In genomic region chr17:81700353-81701287, GRCh38 we compare ENCODE assay signal across 1 cellular context.
A peak's percentile ranks its signal among the peaks of the same experiment; 100 is the strongest.
TF ChIP-seq lines count a peak whose summit lies in the region.

No MANE protein-coding gene starts in this region.

TF ChIP-seq in K562, 482 proteins besides CTCF, POLR2A, EP300 and RAD21:
- peak; percentile 13 for TF ChIP-seq POLR2B (IDR thresholded peaks at IDR 0.05; ENCODE audit: low read depth, partially characterized antibody)
- 0 out of 6 replicates have a peak, but pooled peaks of 1 of the 3 experiments have one; percentile 30 for TF ChIP-seq ZBTB11 (CRISPR knock-in tag; IDR thresholded peaks at IDR 0.05)
- TF ChIP-seq PHF21A (IDR thresholded peaks at IDR 0.05; ENCODE audit: borderline replicate concordance, low read depth): no peak
- TF ChIP-seq KDM5B (IDR thresholded peaks at IDR 0.05; ENCODE audit: insufficient replicate concordance, low read depth, low read length): peak; percentile 1
- no peak for TF ChIP-seq HINFP (tag; conservative IDR thresholded peaks at IDR 0.05; ENCODE audit: low read depth)
- no peak for TF ChIP-seq RAD51 (IDR thresholded peaks at IDR 0.05; ENCODE audit: borderline replicate concordance, low read depth)
- TF ChIP-seq ZNF263 (CRISPR knock-in tag; IDR thresholded peaks at IDR 0.05; ENCODE audit: borderline replicate concordance): peak; percentile 16; the same call in 1 of the 2 replicates
- TF ChIP-seq STAT6 (CRISPR knock-in tag; IDR thresholded peaks at IDR 0.05): no peak
- no peak for TF ChIP-seq SIN3B (IDR thresholded peaks at IDR 0.05; ENCODE audit: low read depth)
- no peak for TF ChIP-seq HNRNPLL (IDR thresholded peaks at IDR 0.05; ENCODE audit: low read depth, low read length, poor library complexity, severe bottlenecking)
- no peak for TF ChIP-seq PHB (CRISPR knock-in tag; IDR thresholded peaks at IDR 0.05)
- TF ChIP-seq TFE3 (CRISPR knock-in tag; IDR thresholded peaks at IDR 0.05): no peak
- TF ChIP-seq ZBTB17 (CRISPR knock-in tag; IDR thresholded peaks at IDR 0.05): no peak
- TF ChIP-seq CBX2 (IDR thresholded peaks at IDR 0.05; ENCODE audit: insufficient read depth, low read length, poor library complexity, severe bottlenecking): no peak
- TF ChIP-seq RBFOX2 (IDR thresholded peaks at IDR 0.05; ENCODE audit: low read depth, low read length): peak; percentile 63
- peak; percentile 65; the same call in 1 of the 2 replicates for TF ChIP-seq POLR2G (IDR thresholded peaks at IDR 0.05; ENCODE audit: low read depth, low read length)
- TF ChIP-seq POLR2AphosphoS5 (IDR thresholded peaks at IDR 0.05; ENCODE audit: control insufficient read depth, insufficient read depth, low read depth, low read length): peak; percentile 34; the same call in 1 of the 2 replicates
- no peak for TF ChIP-seq MLLT1 (IDR thresholded peaks at IDR 0.05)
- 0 out of 2 replicates have a peak, but pooled peaks have one; percentile 21 for TF ChIP-seq MAX (CRISPR knock-in tag; IDR thresholded peaks at IDR 0.05)
- TF ChIP-seq RBM14 (IDR thresholded peaks at IDR 0.05; ENCODE audit: borderline replicate concordance, insufficient read depth, low read depth, low read length): no peak
